8 cellular contexts compared by ENCODE assay signal in genomic region chr16:9297437-9298113, GRCh38.
DNase-seq lines count a peak whose midpoint lies in the region; ATAC-seq, FAIRE-seq and TF ChIP-seq lines count a peak whose summit lies in the region.

No MANE protein-coding gene starts in this region.

- no peak overlapping the region for H3K27ac ChIP-seq in GM23248
- H3K27ac ChIP-seq in kidney (ENCODE audit: low read depth in 2 of 2, low read length in 2 of 2) = no peak overlapping the region

- no peak overlapping the region for H3K9ac ChIP-seq in GM23248
- H3K9ac ChIP-seq in kidney (ENCODE audit: low read length in 2 of 2) = no peak overlapping the region

- intact Hi-C loops in kidney (cut with DNase I) = no loop called here

- DNase-seq in ACHN (peak; percentile 39), GM23248 (peak; percentile 29), kidney (peak; percentile 67), NOMO-1 (lab: John Stamatoyannopoulos, UW; ENCODE audit: unreplicated experiment in 2 of 2) (no peak), NCI-H1694 (lab: John Stamatoyannopoulos, UW) (no peak), SKM-1 (lab: John Stamatoyannopoulos, UW; ENCODE audit: unreplicated experiment) (no peak)

- H3K79me2 ChIP-seq in GM23248 (ENCODE audit: insufficient read depth) = no peaks in the 10 kb centered on the region

- H2AFZ ChIP-seq in GM23248 = no peak overlapping the region

- H3K9me3 ChIP-seq in GM23248 (ENCODE audit: low read depth) (no peaks in the 10 kb centered on the region), kidney (ENCODE audit: control insufficient read depth in 1 of 2, low read length in 2 of 2) (no peaks in the 10 kb centered on the region)

- H3K9me2 ChIP-seq in GM23248 (ENCODE audit: insufficient read depth) = no peaks in the 10 kb centered on the region

- FAIRE-seq in kidney (lab: Jason Lieb, UNC) = no peak

- H4K20me1 ChIP-seq in GM23248 (ENCODE audit: insufficient read depth) = no peaks in the 10 kb centered on the region

- no peak overlapping the region for H3K4me2 ChIP-seq in GM23248 (ENCODE audit: unreplicated experiment)

- no peaks in the 10 kb centered on the region for H3F3A ChIP-seq in GM23248 (ENCODE audit: insufficient read depth)

- no peaks in the 10 kb centered on the region for H3K36me3 ChIP-seq in GM23248 (ENCODE audit: low read depth)
- H3K36me3 ChIP-seq in kidney (ENCODE audit: control insufficient read depth in 1 of 2, insufficient read depth in 2 of 2, low read length in 2 of 2) = no peaks in the 10 kb centered on the region

- TF ChIP-seq CTCF in WI38 (IDR thresholded peaks at IDR 0.05; ENCODE audit: low read depth, low read length) (0 out of 2 replicates have a peak, but pooled peaks have one; percentile 16), kidney (IDR thresholded peaks at IDR 0.05; ENCODE audit: borderline replicate concordance, extremely low read depth, insufficient read depth) (peak; percentile 71)

- H3K4me1 ChIP-seq in GM23248 (ENCODE audit: insufficient read depth) (no peaks in the 10 kb centered on the region), kidney (ENCODE audit: control insufficient read depth in 1 of 2, insufficient read depth in 1 of 2, low read depth in 1 of 2, low read length in 2 of 2) (peaks cover 0 to 3% of the 10 kb centered on the region in 2 donors)

- 29 to 32% methylated on average over 12 of the region's 12 CpGs for WGBS in GM23248 (ENCODE audit: low coverage in 1 of 2, low lambda C conversion rate in 2 of 2, missing lambda C conversion rate in 2 of 2), 2 experiments

- H3K27me3 ChIP-seq in GM23248 (replicated peaks; ENCODE audit: insufficient read depth) = no peaks in the 10 kb centered on the region

- in situ Hi-C loops in ACHN (cut with HindIII; ENCODE audit: low pct_ligation_motif_present, low pct_unique_long_range_greater_than_20kb, low sequenced_read_pairs) (no loop called here), GM23248 (cut with MboI) (no loop called here)

- H3K4me3 ChIP-seq in GM23248 (no peak overlapping the region), WI38 (ENCODE audit: low read depth, low read length) (no peak overlapping the region), kidney (ENCODE audit: low read length in 2 of 2) (no peak overlapping the region)

- ATAC-seq in GM18868 (IDR thresholded peaks at IDR 0.05; ENCODE audit: unreplicated experiment) = no peak

Comparison
In these comparisons a context has a peak if more than half of its experiments do, and no peak if none do; other contexts are left out.
1. DNase-seq: peak in ACHN (single experiment), GM23248 (single experiment) and kidney (single experiment); none in NOMO-1 (0 of 2), NCI-H1694 (single experiment) and SKM-1 (single experiment).